In the genomic region with DNA sequence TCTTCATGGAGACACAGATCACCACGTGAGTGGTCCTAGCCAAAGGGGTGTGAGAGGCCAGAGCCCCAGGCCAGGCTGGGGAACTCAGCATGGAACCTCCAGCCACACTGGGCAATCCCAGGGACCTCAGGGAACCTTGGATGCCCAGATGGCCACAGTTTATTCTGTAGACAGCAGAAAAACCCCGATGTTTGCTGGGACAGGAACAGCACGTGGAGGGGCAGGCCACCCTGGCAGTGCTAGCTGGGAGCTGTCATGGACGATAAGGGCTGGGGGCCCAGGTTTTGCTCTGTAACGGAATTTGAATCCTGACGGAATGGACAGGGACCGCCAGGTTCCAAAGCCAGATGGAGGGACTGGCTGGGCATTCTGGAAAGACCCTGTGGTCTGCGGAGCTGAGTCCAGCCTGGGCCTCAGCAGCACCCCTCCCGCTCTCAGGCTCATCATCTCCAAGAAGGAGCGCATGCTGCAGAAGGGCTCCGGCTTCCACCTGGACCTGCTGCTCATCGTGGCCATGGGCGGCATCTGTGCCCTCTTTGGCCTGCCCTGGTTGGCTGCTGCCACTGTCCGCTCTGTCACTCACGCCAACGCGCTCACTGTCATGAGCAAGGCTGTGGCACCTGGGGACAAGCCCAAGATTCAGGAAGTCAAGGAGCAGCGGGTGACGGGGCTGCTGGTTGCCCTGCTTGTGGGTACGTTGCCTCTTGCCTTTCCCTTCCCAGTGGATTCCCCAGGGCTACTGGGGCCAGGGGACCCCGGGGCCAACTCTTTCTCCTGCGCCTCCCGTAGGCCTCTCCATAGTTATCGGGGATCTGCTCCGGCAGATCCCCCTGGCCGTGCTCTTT, we compare ENCODE assay signal across 30 cellular contexts. TPM values are rescaled to one million over a fixed set of nuclear protein-coding genes. Genes with fewer than 3 reads are reported as not detected.
DNase-seq lines count a peak whose midpoint lies in the region; ATAC-seq and TF ChIP-seq lines count a peak whose summit lies in the region.
"Had no signal": no experiment of that assay in that cellular context is flagged by ENCODE, and none has a peak within 500 bp of the region (broad histone marks: within the 10 kb centered on the region; RNA-seq: fewer than 3 reads in every experiment).

No MANE protein-coding gene starts in this region.

- H3K4me1 ChIP-seq in HCT116 (ENCODE audit: control insufficient read depth in 1 of 2, insufficient read depth in 2 of 2, low read length in 2 of 2) = peaks cover 8 to 28% of the 10 kb centered on the region in 2 experiments

- peak overlapping the region; percentile 42 for H3K27ac Mint-ChIP-seq in CD4-positive, alpha-beta T cell
- H3K27ac Mint-ChIP-seq in nephron = no peak overlapping the region
- H3K27ac Mint-ChIP-seq: activated naive CD8-positive, alpha-beta T cell treated with anti-CD3 and anti-CD28 coated beads for 36 hours; activated T-helper 17 cell treated with anti-CD3 and anti-CD28 coated beads, Interleukin-2, amount 50 U/mL, for 72 hours had no signal

- POLR2A ChIA-PET in CD4-positive, alpha-beta T cell (lab: Charles Lee) = no interaction called here
- POLR2A ChIA-PET in HCT116 (lab: Charles Lee) = interaction anchor here (1.0 kb wide), 1 partner anchor 47 kb away, joined by 3 read pairs; the partner anchor contains the start of gene ABCB8

- no peak for DNase-seq in CD4-positive, alpha-beta T cell
- no peak for DNase-seq in HCT116 (ENCODE audit: low read depth, low spot score)
- no peak for DNase-seq in H7
- no peak for DNase-seq in cerebellar nuclear complex (lab: John Stamatoyannopoulos, UW)
- DNase-seq: activated naive CD8-positive, alpha-beta T cell treated with anti-CD3 and anti-CD28 coated beads for 36 hours; anterior cingulate cortex; C1 segment of cervical spinal cord; colonic mucosa; COR-L47; DMS79 treated with DMSO at 0.1 percent for 48 hours; effector CD4-positive, alpha-beta T cell; GF-D8; hippocampal formation; naive thymus-derived CD8-positive, alpha-beta T cell; NCI-H146; NCI-H226; NCI-H526 treated with DMSO at 0.1 percent for 48 hours; PC-9; SHP77; stimulated activated naive CD4-positive, alpha-beta T cell; T-helper 2 cell had no signal

- no peaks in the 10 kb centered on the region for H3K27me3 Mint-ChIP-seq in CD4-positive, alpha-beta T cell
- no peaks in the 10 kb centered on the region for H3K27me3 Mint-ChIP-seq in nephron (ENCODE audit: low read depth)
- H3K27me3 Mint-ChIP-seq: activated naive CD8-positive, alpha-beta T cell treated with anti-CD3 and anti-CD28 coated beads for 36 hours; activated T-helper 17 cell treated with anti-CD3 and anti-CD28 coated beads, Interleukin-2, amount 50 U/mL, for 72 hours; naive thymus-derived CD8-positive, alpha-beta T cell had no signal

- peaks cover 32 to 37% of the 10 kb centered on the region in 2 experiments; a peak in 3 of 4 replicates for H3K36me3 ChIP-seq in HCT116 (ENCODE audit: control insufficient read depth in 1 of 2, insufficient read depth in 2 of 2, low read length in 2 of 2)
- peaks cover 15% of the 10 kb centered on the region for H3K36me3 ChIP-seq in H7 (replicated peaks; ENCODE audit: control insufficient read depth, insufficient read depth, low read length)

- H3K27ac ChIP-seq in CD4-positive, alpha-beta T cell (ENCODE audit: low read depth, low read length) = no peak overlapping the region
- 0 out of 2 replicates have a peak overlapping the region, but pooled peaks have one; percentile 26 for H3K27ac ChIP-seq in HCT116 (ENCODE audit: low read depth, low read length)
- H3K27ac ChIP-seq: colonic mucosa, gastroesophageal sphincter, pancreas, PC-9, suprapubic skin, upper lobe of left lung had no signal

- TF ChIP-seq CTCF in CD4-positive, alpha-beta T cell (IDR thresholded peaks at IDR 0.05) = no peak
- TF ChIP-seq CTCF in HCT116 (IDR thresholded peaks at IDR 0.05 in 2 of 3, conservative IDR thresholded peaks at IDR 0.05 in 1 of 3; ENCODE audit: borderline replicate concordance in 1 of 3, insufficient read depth in 1 of 3, low read depth in 2 of 3, low read length in 2 of 3) = no peak
- TF ChIP-seq CTCF in nephron (IDR thresholded peaks at IDR 0.05; ENCODE audit: unreplicated experiment in 3 of 3) = no peak

- H3K4me3 Mint-ChIP-seq in CD4-positive, alpha-beta T cell = no peak overlapping the region
- H3K4me3 Mint-ChIP-seq in nephron = peak overlapping the region in 2 of 3 experiments; percentile 14 to 37
- H3K4me3 Mint-ChIP-seq: activated T-helper 17 cell treated with anti-CD3 and anti-CD28 coated beads, Interleukin-2, amount 50 U/mL, for 72 hours had no signal

- H3K79me2 ChIP-seq in HCT116 (ENCODE audit: insufficient read depth, low read length) = peaks cover 21% of the 10 kb centered on the region

- no peaks in the 10 kb centered on the region for H4K20me1 ChIP-seq in HCT116 (ENCODE audit: insufficient read depth)

- no peaks in the 10 kb centered on the region for H3K9me3 ChIP-seq in CD4-positive, alpha-beta T cell (ENCODE audit: control insufficient read depth, low read length)
- no peaks in the 10 kb centered on the region for H3K9me3 ChIP-seq in HCT116 (ENCODE audit: control insufficient read depth in 1 of 2, insufficient read depth in 1 of 2, low read depth in 1 of 2, low read length in 2 of 2)
- H3K9me3 ChIP-seq: colonic mucosa, gastroesophageal sphincter, HAP-1, pancreas, suprapubic skin, upper lobe of left lung had no signal

- intact Hi-C loops in CD4-positive, alpha-beta T cell (cut with DNase I, micrococcal nuclease) = no loop called here
- intact Hi-C loops in HCT116 (cut with micrococcal nuclease) = no loop called here

- H3K4me3 ChIP-seq in HCT116 (replicated peaks in 1 of 2; ENCODE audit: low read depth in 1 of 2, low read length in 2 of 2) (no peak overlapping the region), H7 (ENCODE audit: insufficient read depth, low read depth, low read length) (no peak overlapping the region)
- H3K4me3 ChIP-seq: colonic mucosa, gastroesophageal sphincter, HAP-1, lung, pancreas, PC-9, suprapubic skin, upper lobe of left lung had no signal

- H3K9me3 Mint-ChIP-seq in CD4-positive, alpha-beta T cell = no peaks in the 10 kb centered on the region
- no peaks in the 10 kb centered on the region for H3K9me3 Mint-ChIP-seq in nephron
- H3K9me3 Mint-ChIP-seq: activated naive CD8-positive, alpha-beta T cell treated with anti-CD3 and anti-CD28 coated beads for 36 hours; activated T-helper 17 cell treated with anti-CD3 and anti-CD28 coated beads, Interleukin-2, amount 50 U/mL, for 72 hours; naive thymus-derived CD8-positive, alpha-beta T cell had no signal

- TF ChIP-seq POLR2A in HCT116 (IDR thresholded peaks at IDR 0.05; ENCODE audit: borderline replicate concordance, extremely low read depth, insufficient read depth, insufficient read length) = no peak

- no peak overlapping the region for H3K9ac ChIP-seq in HCT116 (ENCODE audit: low read length)

- H3K4me1 Mint-ChIP-seq in CD4-positive, alpha-beta T cell (ENCODE audit: low read depth) = peaks cover 16% of the 10 kb centered on the region
- H3K4me1 Mint-ChIP-seq in nephron = peaks cover 17% of the 10 kb centered on the region
- H3K4me1 Mint-ChIP-seq: activated T-helper 17 cell treated with anti-CD3 and anti-CD28 coated beads, Interleukin-2, amount 50 U/mL, for 72 hours had no signal

- peaks cover 50% of the 10 kb centered on the region for H3K36me3 Mint-ChIP-seq in CD4-positive, alpha-beta T cell (ENCODE audit: low read depth)
- peaks cover 26% of the 10 kb centered on the region for H3K36me3 Mint-ChIP-seq in nephron (ENCODE audit: low read depth)

- no peaks in the 10 kb centered on the region for H3K27me3 ChIP-seq in CD4-positive, alpha-beta T cell (ENCODE audit: control insufficient read depth, insufficient read depth, low read length)
- no peaks in the 10 kb centered on the region for H3K27me3 ChIP-seq in HCT116 (ENCODE audit: insufficient read depth, low read length)
- no peaks in the 10 kb centered on the region for H3K27me3 ChIP-seq in H7 (ENCODE audit: control insufficient read depth, insufficient read depth, low read length)
- H3K27me3 ChIP-seq: colonic mucosa, gastroesophageal sphincter, pancreas, suprapubic skin, upper lobe of left lung had no signal

- ATAC-seq in CD4-positive, alpha-beta T cell (ENCODE audit: poor library complexity) = no peak
- no peak for ATAC-seq in HCT116
- ATAC-seq: activated CD4-positive, CD25-positive, alpha-beta regulatory T cell treated with anti-CD3 and anti-CD28 coated beads, Interleukin-2, amount 50 U/mL, for 24 hours; gastroesophageal sphincter; naive thymus-derived CD8-positive, alpha-beta T cell; pancreas had no signal

- no peak overlapping the region for H3K4me2 ChIP-seq in HCT116 (ENCODE audit: low read length)
- H3K4me2 ChIP-seq: PC-9 had no signal

- no peak for TF ChIP-seq RAD21 in HCT116 (IDR thresholded peaks at IDR 0.05; ENCODE audit: low read depth)

- CTCF ChIA-PET in CD4-positive, alpha-beta T cell (lab: Charles Lee) = no interaction called here
- CTCF ChIA-PET in HCT116 (lab: Charles Lee) = no interaction called here

- H2AFZ ChIP-seq in HCT116 (ENCODE audit: low read depth, low read length, poor library complexity, severe bottlenecking) = no peak overlapping the region
- H2AFZ ChIP-seq: PC-9 had no signal

- no TSS peak for BruUV-seq in HCT116 (replicated peaks; lab: Mats Ljungman, UMichigan)

- RAD21 ChIA-PET in HCT116 (lab: Charles Lee; ENCODE audit: low non-redundant PET in 1 of 2, low total read pairs in 2 of 2, uncharacterized antibody in 2 of 2, unreplicated experiment in 2 of 2) = no interaction called here

- H3K9me2 ChIP-seq in HCT116 (ENCODE audit: insufficient read depth) = no peaks in the 10 kb centered on the region

TF ChIP-seq in HCT116, 20 proteins besides CTCF, POLR2A, EP300 and RAD21 (continues in another document):
- TF ChIP-seq ZNF274 (IDR thresholded peaks at IDR 0.05; ENCODE audit: low read depth, low read length) = no peak

RNA-seq across cellular contexts. Expression of gene FASTK, which starts 5.6 kb away (rescaled TPM):
- 10 to 100 TPM; 82.2 to 84.2 TPM for total RNA-seq in CD4-positive, alpha-beta T cell
- 86.4 TPM for total RNA-seq in HCT116 (2021; ENCODE audit: unreplicated experiment)
- polyA plus RNA-seq in HCT116 (2012) = 77.9 and 78.4 TPM in 2 replicates
- 58.4 and 86.3 TPM in 2 replicates for total RNA-seq in H7 (2014; rRNA removed; shearing (Covaris generic))

RNA-seq across cellular contexts. Expression of gene TMUB1, which starts 8.3 kb away (rescaled TPM):
- 10 to 100 TPM; 44.5 to 46.6 TPM for total RNA-seq in CD4-positive, alpha-beta T cell
- total RNA-seq in HCT116 (2021; ENCODE audit: unreplicated experiment) = 75.8 TPM
- polyA plus RNA-seq in HCT116 (2012) = 71.5 and 73.7 TPM in 2 replicates
- 67.4 and 73.4 TPM in 2 replicates for total RNA-seq in H7 (2014; rRNA removed; shearing (Covaris generic))

RNA-seq across cellular contexts. Expression of gene AGAP3, which starts 11.2 kb away (rescaled TPM):
- total RNA-seq in CD4-positive, alpha-beta T cell = 10 to 100 TPM; 43.2 to 44.6 TPM
- 126 TPM for total RNA-seq in HCT116 (2021; ENCODE audit: unreplicated experiment)
- polyA plus RNA-seq in HCT116 (2012) = 70.1 and 70.4 TPM in 2 replicates
- total RNA-seq in H7 (2014; rRNA removed; shearing (Covaris generic)) = 63.3 and 76.0 TPM in 2 replicates

RNA-seq across cellular contexts. Expression of gene SLC4A2, which starts 15.7 kb away (rescaled TPM):
- 10 to 100 TPM; 27.1 to 31.4 TPM for total RNA-seq in CD4-positive, alpha-beta T cell
- total RNA-seq in HCT116 (2021; ENCODE audit: unreplicated experiment) = 240 TPM
- 195 and 199 TPM in 2 replicates for polyA plus RNA-seq in HCT116 (2012)
- total RNA-seq in H7 (2014; rRNA removed; shearing (Covaris generic)) = 85.7 and 105 TPM in 2 replicates

RNA-seq across cellular contexts. Expression of gene CDK5, which starts 17.3 kb away (rescaled TPM):
- 1 to 10 TPM; 3.1 to 3.5 TPM for total RNA-seq in CD4-positive, alpha-beta T cell
- total RNA-seq in HCT116 (2021; ENCODE audit: unreplicated experiment) = 19.8 TPM
- 20.4 and 20.9 TPM in 2 replicates for polyA plus RNA-seq in HCT116 (2012)
- 24.3 and 36.9 TPM in 2 replicates for total RNA-seq in H7 (2014; rRNA removed; shearing (Covaris generic))
